ENCODE assay signal across 8 cellular contexts in genomic region chr6:111873178-111874029, GRCh38. TPM values are rescaled to one million over a fixed set of nuclear protein-coding genes. Genes with fewer than 3 reads are reported as not detected.
DNase-seq lines count a peak whose midpoint lies in the region; TF ChIP-seq lines count a peak whose summit lies in the region.

TSS of gene FYN (minus strand) at chr6:111873452. CDS start at chr6:111720051, 153,401 bp downstream.

- DNase-seq in GM04503 (ENCODE audit: low read depth) (peak; percentile 71), HFFc6 (peak; percentile 94), NB4 (ENCODE audit: low read depth) (peak; percentile 98), SK-N-MC (ENCODE audit: low read depth, low spot score) (peak; percentile 87), germinal center (ENCODE audit: low spot score) (peak; percentile 99), nucleus accumbens (lab: John Stamatoyannopoulos, UW) (peak; percentile 77 to 100 (median 98)), suprapubic skin (ENCODE audit: low spot score in 2 of 2) (peak; percentile 98 to 99)
- peak; percentile 99 for DNase-seq in activated naive CD4-positive, alpha-beta T cell treated with anti-CD3 and anti-CD28 coated beads, Interleukin-2, amount 10 ng/mL, durations not matched to agents 7 days and 5 days

- TF ChIP-seq POLR2A in NB4 (IDR thresholded peaks at IDR 0.05; ENCODE audit: extremely low read depth, insufficient read length) (no peak), suprapubic skin (IDR thresholded peaks at IDR 0.05) (peak; percentile 30 to 88)

- TF ChIP-seq CTCF in HFFc6 (IDR thresholded peaks at IDR 0.05) (peak; percentile 48), NB4 (IDR thresholded peaks at IDR 0.05; ENCODE audit: low read depth, low read length) (no peak), suprapubic skin (IDR thresholded peaks at IDR 0.05) (peak; percentile 29 to 45)

- H3K9ac ChIP-seq in SK-N-MC (ENCODE audit: insufficient read length), result peak within 1 kb of the TSS; percentile 59

- H3K27me3 Mint-ChIP-seq in HFFc6 (ENCODE audit: insufficient read depth), result no peaks in the 10 kb centered on the region; the same call in 1 of the 2 replicates
- H3K27me3 Mint-ChIP-seq in activated naive CD4-positive, alpha-beta T cell treated with anti-CD3 and anti-CD28 coated beads, Interleukin-2, amount 10 ng/mL, durations not matched to agents 7 days and 5 days, result peaks cover 4% of the 10 kb centered on the region

- TF ChIP-seq EP300 in suprapubic skin (IDR thresholded peaks at IDR 0.05), result no peak

- H3K9me3 ChIP-seq in SK-N-MC (ENCODE audit: low read depth, low read length) (no peaks in the 10 kb centered on the region), suprapubic skin (no peaks in the 10 kb centered on the region)

- WGBS in suprapubic skin, result under 1% methylated on average over 23 of the region's 75 CpGs

- peaks cover 34% of the 10 kb centered on the region for H3K4me1 ChIP-seq in suprapubic skin

- H3K36me3 ChIP-seq in SK-N-MC (ENCODE audit: insufficient read depth, low read length), result peaks cover 3% of the 10 kb centered on the region; the same call in 1 of the 2 replicates
- H3K36me3 ChIP-seq in suprapubic skin, result no peaks in the 10 kb centered on the region

- peak within 1 kb of the TSS; percentile 93 for H3K4me3 Mint-ChIP-seq in HFFc6
- peak within 1 kb of the TSS; percentile 99 for H3K4me3 Mint-ChIP-seq in activated naive CD4-positive, alpha-beta T cell treated with anti-CD3 and anti-CD28 coated beads, Interleukin-2, amount 10 ng/mL, durations not matched to agents 7 days and 5 days

- H3K27ac ChIP-seq in SK-N-MC (peak within 1 kb of the TSS; percentile 40; the same call in 1 of the 2 replicates), suprapubic skin (peak within 1 kb of the TSS; percentile 96)

- peaks cover 3% of the 10 kb centered on the region for H3K27me3 ChIP-seq in suprapubic skin

- H3K27ac Mint-ChIP-seq in HFFc6, result peak within 1 kb of the TSS; percentile 79
- H3K27ac Mint-ChIP-seq in activated naive CD4-positive, alpha-beta T cell treated with anti-CD3 and anti-CD28 coated beads, Interleukin-2, amount 10 ng/mL, durations not matched to agents 7 days and 5 days, result peak within 1 kb of the TSS; percentile 96

- H3K9me3 Mint-ChIP-seq in HFFc6, result no peaks in the 10 kb centered on the region
- no peaks in the 10 kb centered on the region for H3K9me3 Mint-ChIP-seq in activated naive CD4-positive, alpha-beta T cell treated with anti-CD3 and anti-CD28 coated beads, Interleukin-2, amount 10 ng/mL, durations not matched to agents 7 days and 5 days

- CTCF ChIA-PET in activated naive CD4-positive, alpha-beta T cell treated with anti-CD3 and anti-CD28 coated beads, Interleukin-2, amount 10 ng/mL, durations not matched to agents 7 days and 5 days (lab: Charles Lee), result interaction anchor here (0.9 to 1.7 kb wide), 10 partner anchors 30 to 165 kb away, joined by 3 to 12 read pairs (median 4); no protein-coding TSS in a partner anchor

- H3K4me1 Mint-ChIP-seq in HFFc6 (ENCODE audit: low read depth), result peaks cover 35% of the 10 kb centered on the region
- peaks cover 53% of the 10 kb centered on the region for H3K4me1 Mint-ChIP-seq in activated naive CD4-positive, alpha-beta T cell treated with anti-CD3 and anti-CD28 coated beads, Interleukin-2, amount 10 ng/mL, durations not matched to agents 7 days and 5 days

- H3K4me3 ChIP-seq in NB4 (ENCODE audit: low read depth, low read length), result peak within 1 kb of the TSS; percentile 76
- H3K4me3 ChIP-seq in SK-N-MC, result peak within 1 kb of the TSS; percentile 82
- peak within 1 kb of the TSS; percentile 90 for H3K4me3 ChIP-seq in suprapubic skin

- H3K36me3 Mint-ChIP-seq in HFFc6 (ENCODE audit: low read depth), result no peaks in the 10 kb centered on the region
- H3K36me3 Mint-ChIP-seq in activated naive CD4-positive, alpha-beta T cell treated with anti-CD3 and anti-CD28 coated beads, Interleukin-2, amount 10 ng/mL, durations not matched to agents 7 days and 5 days, result peaks cover 22% of the 10 kb centered on the region

RNA-seq across cellular contexts. Expression of gene FYN, which starts in this region (rescaled TPM):
- total RNA-seq in HFFc6 (2021; fragmentation: NEBNext Ultra II Directional; extraction: Animal tissue kit (Norgen Biotek cat#: 25700)), result 10 to 100 TPM; 41.5 to 59.9 (median 49.7) TPM
- 10 to 100 TPM; 36.6 to 89.6 (median 67.3) TPM for total RNA-seq in suprapubic skin

Comparison
In these comparisons a context has a peak if more than half of its experiments do, and no peak if none do; other contexts are left out.
1. Peak in every context shown above with its lines: DNase-seq, H3K4me3 ChIP-seq and H3K27ac ChIP-seq.